1 cellular context compared by ENCODE assay signal in the genomic region with DNA sequence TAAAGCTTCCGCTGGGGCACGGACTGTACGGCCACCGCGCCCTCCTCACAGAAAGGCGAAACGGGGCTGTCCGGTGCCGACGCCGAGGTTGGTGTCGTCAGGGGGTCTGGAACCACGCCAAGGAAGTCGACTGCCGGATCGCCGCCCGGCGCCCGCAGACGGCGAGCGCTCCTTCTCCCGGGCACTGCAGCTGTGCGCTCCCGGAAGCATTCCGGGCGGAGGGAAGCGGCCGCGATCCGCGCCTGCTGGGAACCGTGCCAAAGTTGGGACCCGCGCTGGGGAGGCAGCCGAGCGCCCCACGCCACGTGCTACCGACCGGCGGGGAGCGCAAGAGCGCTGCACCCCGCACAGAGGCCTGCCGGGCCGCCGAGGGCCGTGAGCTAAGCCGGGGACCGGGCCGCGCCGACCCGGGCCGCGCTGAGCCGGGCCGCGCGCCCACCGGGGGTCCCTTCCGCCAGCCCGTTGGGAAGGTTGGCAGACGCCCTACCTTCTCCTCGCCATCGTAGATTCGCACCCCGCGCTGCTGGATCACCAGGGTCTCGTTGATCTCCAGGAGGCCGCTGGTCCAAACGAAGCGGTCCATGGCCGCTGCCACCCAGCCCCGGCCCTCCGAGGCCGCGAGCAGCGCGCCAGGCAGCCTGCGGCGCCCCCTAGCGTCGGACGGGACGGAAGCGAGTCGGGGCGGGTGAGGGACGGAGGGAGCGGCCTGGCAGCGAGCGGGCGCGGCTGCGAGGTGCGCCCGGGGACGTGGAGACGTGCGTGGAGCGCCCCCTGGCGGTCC.
TF ChIP-seq lines count a peak whose summit lies in the region.

VPS36 (minus strand) TSS at position 623 of the 781 bp plus-strand sequence; CDS start at position 583, 40 bp downstream.

TF ChIP-seq in HepG2, 621 proteins besides CTCF, POLR2A, EP300 and RAD21 (continued from another document and continues in another):
- TF ChIP-seq ZNF609 (CRISPR knock-in tag; IDR thresholded peaks at IDR 0.05; ENCODE audit: borderline replicate concordance), result no peak; the same call in 1 of the 2 replicates
- no peak for TF ChIP-seq SIX4 (CRISPR knock-in tag; IDR thresholded peaks at IDR 0.05)
- TF ChIP-seq MZF1 (CRISPR knock-in tag; IDR thresholded peaks at IDR 0.05; ENCODE audit: borderline replicate concordance), result no peak
- no peak for TF ChIP-seq ZNF383 (CRISPR knock-in tag; IDR thresholded peaks at IDR 0.05; ENCODE audit: borderline replicate concordance)
- peak; percentile 97 for TF ChIP-seq RBFOX2 (IDR thresholded peaks at IDR 0.05; ENCODE audit: low read depth, low read length)
- TF ChIP-seq BCL6 (CRISPR knock-in tag; IDR thresholded peaks at IDR 0.05), result no peak; the same call in 1 of the 2 replicates
- no peak for TF ChIP-seq FOXP1 (IDR thresholded peaks at IDR 0.05)
- no peak for TF ChIP-seq FOXP1 (CRISPR knock-in tag; IDR thresholded peaks at IDR 0.05)
- peak; percentile 87; the same call in 1 of the 2 replicates for TF ChIP-seq ZNF678 (CRISPR knock-in tag; IDR thresholded peaks at IDR 0.05)
- no peak for TF ChIP-seq PHF5A (CRISPR knock-in tag; IDR thresholded peaks at IDR 0.05; ENCODE audit: low read depth, unreplicated experiment)
- TF ChIP-seq CAMTA2 (CRISPR knock-in tag; IDR thresholded peaks at IDR 0.05; ENCODE audit: borderline replicate concordance), result no peak
- peak; percentile 17; the same call in 1 of the 2 replicates for TF ChIP-seq FOXK1 (CRISPR knock-in tag; IDR thresholded peaks at IDR 0.05; ENCODE audit: borderline replicate concordance, low read depth)
- no peak for TF ChIP-seq MBD4 (IDR thresholded peaks at IDR 0.05; ENCODE audit: borderline replicate concordance, low read length)
- no peak for TF ChIP-seq ZNF546 (CRISPR knock-in tag; conservative IDR thresholded peaks at IDR 0.05)
- TF ChIP-seq CBFB (CRISPR knock-in tag; IDR thresholded peaks at IDR 0.05), result peak; percentile 21; the same call in 1 of the 2 replicates
- no peak; the same call in 1 of the 2 replicates for TF ChIP-seq HOXA9 (CRISPR knock-in tag; IDR thresholded peaks at IDR 0.05; ENCODE audit: borderline replicate concordance)
- TF ChIP-seq AHR (CRISPR knock-in tag; IDR thresholded peaks at IDR 0.05), result no peak
- peak; percentile 78; the same call in 1 of the 2 replicates for TF ChIP-seq ZNF337 (CRISPR knock-in tag; IDR thresholded peaks at IDR 0.05; ENCODE audit: borderline replicate concordance, low read depth)
- TF ChIP-seq ZNF777 (CRISPR knock-in tag; IDR thresholded peaks at IDR 0.05), result peak; percentile 81
- TF ChIP-seq, protein P1, sequence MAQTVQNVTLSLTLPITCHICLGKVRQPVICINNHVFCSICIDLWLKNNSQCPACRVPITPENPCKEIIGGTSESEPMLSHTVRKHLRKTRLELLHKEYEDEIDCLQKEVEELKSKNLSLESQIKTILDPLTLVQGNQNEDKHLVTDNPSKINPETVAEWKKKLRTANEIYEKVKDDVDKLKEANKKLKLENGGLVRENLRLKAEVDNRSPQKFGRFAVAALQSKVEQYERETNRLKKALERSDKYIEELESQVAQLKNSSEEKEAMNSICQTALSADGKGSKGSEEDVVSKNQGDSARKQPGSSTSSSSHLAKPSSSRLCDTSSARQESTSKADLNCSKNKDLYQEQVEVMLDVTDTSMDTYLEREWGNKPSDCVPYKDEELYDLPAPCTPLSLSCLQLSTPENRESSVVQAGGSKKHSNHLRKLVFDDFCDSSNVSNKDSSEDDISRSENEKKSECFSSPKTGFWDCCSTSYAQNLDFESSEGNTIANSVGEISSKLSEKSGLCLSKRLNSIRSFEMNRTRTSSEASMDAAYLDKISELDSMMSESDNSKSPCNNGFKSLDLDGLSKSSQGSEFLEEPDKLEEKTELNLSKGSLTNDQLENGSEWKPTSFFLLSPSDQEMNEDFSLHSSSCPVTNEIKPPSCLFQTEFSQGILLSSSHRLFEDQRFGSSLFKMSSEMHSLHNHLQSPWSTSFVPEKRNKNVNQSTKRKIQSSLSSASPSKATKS (CRISPR knock-in tag; IDR thresholded peaks at IDR 0.05), result no peak
- 0 out of 2 replicates have a peak, but pooled peaks have one; percentile 37 for TF ChIP-seq KDM4B (CRISPR knock-in tag; IDR thresholded peaks at IDR 0.05)
- TF ChIP-seq ZNF543 (CRISPR knock-in tag; IDR thresholded peaks at IDR 0.05), result peak; percentile 55; the same call in 1 of the 2 replicates
- no peak for TF ChIP-seq TBX3 (IDR thresholded peaks at IDR 0.05; ENCODE audit: borderline replicate concordance)
- TF ChIP-seq HNF4A (CRISPR knock-in tag; IDR thresholded peaks at IDR 0.05), result peak; percentile 10; the same call in 1 of the 2 replicates
- TF ChIP-seq ELF3 (CRISPR knock-in tag; IDR thresholded peaks at IDR 0.05), result peak; percentile 82
- TF ChIP-seq BRD4 (CRISPR knock-in tag; IDR thresholded peaks at IDR 0.05), result peak; percentile 67; the same call in 1 of the 2 replicates
- TF ChIP-seq DMTF1 (CRISPR knock-in tag; IDR thresholded peaks at IDR 0.05), result no peak
- TF ChIP-seq EED (CRISPR knock-in tag; IDR thresholded peaks at IDR 0.05), result 0 out of 2 replicates have a peak, but pooled peaks have one; percentile 68
- no peak for TF ChIP-seq MAFG (CRISPR knock-in tag; IDR thresholded peaks at IDR 0.05)
- no peak for TF ChIP-seq ZBTB49 (CRISPR knock-in tag; IDR thresholded peaks at IDR 0.05; ENCODE audit: borderline replicate concordance)
- TF ChIP-seq, protein P2, sequence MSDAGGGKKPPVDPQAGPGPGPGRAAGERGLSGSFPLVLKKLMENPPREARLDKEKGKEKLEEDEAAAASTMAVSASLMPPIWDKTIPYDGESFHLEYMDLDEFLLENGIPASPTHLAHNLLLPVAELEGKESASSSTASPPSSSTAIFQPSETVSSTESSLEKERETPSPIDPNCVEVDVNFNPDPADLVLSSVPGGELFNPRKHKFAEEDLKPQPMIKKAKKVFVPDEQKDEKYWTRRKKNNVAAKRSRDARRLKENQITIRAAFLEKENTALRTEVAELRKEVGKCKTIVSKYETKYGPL (CRISPR knock-in tag; IDR thresholded peaks at IDR 0.05), result peak; percentile 85
- no peak for TF ChIP-seq ZSCAN22 (CRISPR knock-in tag; IDR thresholded peaks at IDR 0.05)
- TF ChIP-seq CC2D1A (CRISPR knock-in tag; IDR thresholded peaks at IDR 0.05), result no peak
- TF ChIP-seq HMG20B (CRISPR knock-in tag; conservative IDR thresholded peaks at IDR 0.05), result 0 out of 2 replicates have a peak, but pooled peaks have one; percentile 20
- peak; percentile 89 for TF ChIP-seq ZSCAN21 (CRISPR knock-in tag; IDR thresholded peaks at IDR 0.05; ENCODE audit: borderline replicate concordance)
- TF ChIP-seq, protein P3, sequence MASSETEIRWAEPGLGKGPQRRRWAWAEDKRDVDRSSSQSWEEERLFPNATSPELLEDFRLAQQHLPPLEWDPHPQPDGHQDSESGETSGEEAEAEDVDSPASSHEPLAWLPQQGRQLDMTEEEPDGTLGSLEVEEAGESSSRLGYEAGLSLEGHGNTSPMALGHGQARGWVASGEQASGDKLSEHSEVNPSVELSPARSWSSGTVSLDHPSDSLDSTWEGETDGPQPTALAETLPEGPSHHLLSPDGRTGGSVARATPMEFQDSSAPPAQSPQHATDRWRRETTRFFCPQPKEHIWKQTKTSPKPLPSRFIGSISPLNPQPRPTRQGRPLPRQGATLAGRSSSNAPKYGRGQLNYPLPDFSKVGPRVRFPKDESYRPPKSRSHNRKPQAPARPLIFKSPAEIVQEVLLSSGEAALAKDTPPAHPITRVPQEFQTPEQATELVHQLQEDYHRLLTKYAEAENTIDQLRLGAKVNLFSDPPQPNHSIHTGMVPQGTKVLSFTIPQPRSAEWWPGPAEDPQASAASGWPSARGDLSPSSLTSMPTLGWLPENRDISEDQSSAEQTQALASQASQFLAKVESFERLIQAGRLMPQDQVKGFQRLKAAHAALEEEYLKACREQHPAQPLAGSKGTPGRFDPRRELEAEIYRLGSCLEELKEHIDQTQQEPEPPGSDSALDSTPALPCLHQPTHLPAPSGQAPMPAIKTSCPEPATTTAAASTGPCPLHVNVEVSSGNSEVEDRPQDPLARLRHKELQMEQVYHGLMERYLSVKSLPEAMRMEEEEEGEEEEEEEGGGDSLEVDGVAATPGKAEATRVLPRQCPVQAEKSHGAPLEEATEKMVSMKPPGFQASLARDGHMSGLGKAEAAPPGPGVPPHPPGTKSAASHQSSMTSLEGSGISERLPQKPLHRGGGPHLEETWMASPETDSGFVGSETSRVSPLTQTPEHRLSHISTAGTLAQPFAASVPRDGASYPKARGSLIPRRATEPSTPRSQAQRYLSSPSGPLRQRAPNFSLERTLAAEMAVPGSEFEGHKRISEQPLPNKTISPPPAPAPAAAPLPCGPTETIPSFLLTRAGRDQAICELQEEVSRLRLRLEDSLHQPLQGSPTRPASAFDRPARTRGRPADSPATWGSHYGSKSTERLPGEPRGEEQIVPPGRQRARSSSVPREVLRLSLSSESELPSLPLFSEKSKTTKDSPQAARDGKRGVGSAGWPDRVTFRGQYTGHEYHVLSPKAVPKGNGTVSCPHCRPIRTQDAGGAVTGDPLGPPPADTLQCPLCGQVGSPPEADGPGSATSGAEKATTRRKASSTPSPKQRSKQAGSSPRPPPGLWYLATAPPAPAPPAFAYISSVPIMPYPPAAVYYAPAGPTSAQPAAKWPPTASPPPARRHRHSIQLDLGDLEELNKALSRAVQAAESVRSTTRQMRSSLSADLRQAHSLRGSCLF (CRISPR knock-in tag; IDR thresholded peaks at IDR 0.05; ENCODE audit: borderline replicate concordance), result no peak
- TF ChIP-seq ISX (CRISPR knock-in tag; conservative IDR thresholded peaks at IDR 0.05), result no peak
- no peak for TF ChIP-seq CENPX (CRISPR knock-in tag; IDR thresholded peaks at IDR 0.05)
- TF ChIP-seq PHF20 (CRISPR knock-in tag; IDR thresholded peaks at IDR 0.05), result peak; percentile 54
- TF ChIP-seq HIVEP1 (CRISPR knock-in tag; IDR thresholded peaks at IDR 0.05), result no peak
- TF ChIP-seq GZF1 (CRISPR knock-in tag; IDR thresholded peaks at IDR 0.05), result no peak
- TF ChIP-seq IKZF4 (CRISPR knock-in tag; IDR thresholded peaks at IDR 0.05; ENCODE audit: borderline replicate concordance, low read depth, not compliant biosample characterization), result peak; percentile 26
- TF ChIP-seq CREB3 (CRISPR knock-in tag; IDR thresholded peaks at IDR 0.05), result peak; percentile 65; the same call in 1 of the 2 replicates
